In the genomic region with DNA sequence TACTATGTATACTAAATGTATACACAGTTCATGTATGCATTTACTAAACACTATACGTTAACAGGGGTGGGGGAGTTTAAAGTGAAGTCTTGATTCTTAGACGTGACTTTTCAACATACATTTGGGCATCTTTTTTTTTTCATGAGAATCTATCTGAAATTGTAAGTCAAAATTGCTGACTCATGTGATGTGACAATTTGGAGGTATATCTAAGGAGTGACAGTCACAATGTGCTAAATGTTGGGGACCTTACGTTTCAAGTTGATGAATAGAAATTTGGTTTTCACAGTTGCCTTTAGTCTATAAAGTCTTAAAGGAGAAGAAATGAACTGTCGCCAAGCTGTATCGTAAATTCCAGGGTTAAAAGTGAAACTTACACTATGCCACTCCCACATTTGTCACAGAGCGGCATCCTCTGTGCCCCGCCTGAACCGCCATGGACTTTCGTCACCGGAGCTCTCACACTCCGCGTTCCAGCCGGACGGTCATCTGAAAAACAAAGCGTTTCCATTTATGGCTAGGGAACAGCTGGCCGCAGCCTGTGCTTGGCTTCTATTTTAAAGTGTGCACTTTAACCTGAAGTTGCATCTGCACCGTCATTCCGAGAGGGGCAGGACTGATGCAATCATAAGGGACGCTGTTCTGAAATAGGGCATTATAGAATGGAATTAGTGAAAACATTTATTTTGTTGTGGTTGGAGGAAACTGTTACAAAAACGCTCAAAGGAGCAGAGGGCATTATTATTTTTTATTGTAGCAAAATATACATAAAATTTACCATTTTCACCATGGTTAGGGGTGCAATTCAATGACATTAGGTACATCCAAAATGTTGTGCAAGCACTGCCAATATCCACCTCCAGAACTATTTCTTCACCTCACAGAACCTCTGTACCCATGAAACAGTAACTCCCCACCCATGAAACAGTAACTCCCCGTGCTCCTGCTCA, we compare ENCODE assay signal across 9 cellular contexts. TPM values are rescaled to one million over a fixed set of nuclear protein-coding genes. Genes with fewer than 3 reads are reported as not detected.
DNase-seq lines count a peak whose midpoint lies in the region; ATAC-seq and TF ChIP-seq lines count a peak whose summit lies in the region.
"Had no signal": no experiment of that assay in that cellular context is flagged by ENCODE, and none has a peak within 500 bp of the region (broad histone marks: within the 10 kb centered on the region; RNA-seq: fewer than 3 reads in every experiment).

No MANE protein-coding gene starts in this region.

- peak overlapping the region; percentile 64 for H3K27ac ChIP-seq in fibroblast of lung (ENCODE audit: insufficient read depth, low read length)
- H3K27ac ChIP-seq in SJCRH30 = no peak overlapping the region

- H3K4me1 ChIP-seq in fibroblast of lung (ENCODE audit: control insufficient read depth, extremely low read depth, insufficient read depth, low read length) (peaks cover 5% of the 10 kb centered on the region), SJCRH30 (no peaks in the 10 kb centered on the region)

- no peaks in the 10 kb centered on the region for H3K27me3 ChIP-seq in fibroblast of lung (ENCODE audit: control insufficient read depth, insufficient read depth, low read length)
- no peaks in the 10 kb centered on the region for H3K27me3 ChIP-seq in SJCRH30

- H2AFZ ChIP-seq in fibroblast of lung (ENCODE audit: low read length) = peak overlapping the region; percentile 85

- no peak for DNase-seq in AG04449 (ENCODE audit: low read depth, low spot score)
- DNase-seq in NCI-H510A (lab: John Stamatoyannopoulos, UW) = peak; percentile 39
- peak in 1 of 2 donors; percentile 96 for DNase-seq in fibroblast of lung (ENCODE audit: low read depth in 2 of 2)
- no peak for DNase-seq in omental fat pad (ENCODE audit: low spot score)
- DNase-seq in NCI-H1694 treated with DMSO at 0.1 percent for 48 hours (lab: John Stamatoyannopoulos, UW) = no peak
- DNase-seq in NCI-H2171 treated with DMSO at 0.1 percent for 48 hours (lab: John Stamatoyannopoulos, UW) = no peak
- no peak for DNase-seq in SJCRH30
- DNase-seq: naive thymus-derived CD8-positive, alpha-beta T cell had no signal

- H3K36me3 ChIP-seq in fibroblast of lung (ENCODE audit: control insufficient read depth, insufficient read depth, low read length) = no peaks in the 10 kb centered on the region
- H3K36me3 ChIP-seq in SJCRH30 = peaks cover 34% of the 10 kb centered on the region

- H4K20me1 ChIP-seq in fibroblast of lung (ENCODE audit: control insufficient read depth, extremely low read depth, insufficient read depth, low read length) = no peaks in the 10 kb centered on the region

- H3K79me2 ChIP-seq in fibroblast of lung (ENCODE audit: control insufficient read depth, insufficient read depth, low read length) = no peaks in the 10 kb centered on the region

- H3K4me3 ChIP-seq in AG04449 (ENCODE audit: low read depth, low read length) (peak overlapping the region; percentile 43), fibroblast of lung (replicated peaks in 1 of 4; ENCODE audit: control extremely low read depth in 1 of 4, insufficient read depth in 1 of 4, low read depth in 3 of 4, low read length in 4 of 4) (peak overlapping the region; percentile 53 to 66 (median 57)), SJCRH30 (no peak overlapping the region)

- POLR2A ChIA-PET in AG04449 (lab: Yijun Ruan, JAX) = no interaction called here

- no peaks in the 10 kb centered on the region for H3K9me3 ChIP-seq in fibroblast of lung (ENCODE audit: control insufficient read depth, insufficient read depth, low read depth, low read length)
- H3K9me3 ChIP-seq in SJCRH30 (replicated peaks) = no peaks in the 10 kb centered on the region

- ATAC-seq in omental fat pad (ENCODE audit: low FRiP score) (peak; percentile 59), HG03159 (IDR thresholded peaks at IDR 0.05; ENCODE audit: unreplicated experiment) (no peak)
- ATAC-seq: naive thymus-derived CD8-positive, alpha-beta T cell had no signal

- H3K4me2 ChIP-seq in fibroblast of lung (ENCODE audit: extremely low read depth, insufficient read depth, low read length) = peak overlapping the region; percentile 81

- CTCF ChIA-PET in AG04449 (lab: Yijun Ruan, JAX) = no interaction called here

- H3K9ac ChIP-seq in fibroblast of lung (ENCODE audit: insufficient read depth, low read length) = no peak overlapping the region

- TF ChIP-seq CTCF in AG04449 (IDR thresholded peaks at IDR 0.05; ENCODE audit: insufficient read depth, low read length, missing control alignments) = no peak
- no peak for TF ChIP-seq CTCF in fibroblast of lung (conservative IDR thresholded peaks at IDR 0.05 in 1 of 2, IDR thresholded peaks at IDR 0.05 in 1 of 2; ENCODE audit: low read depth in 1 of 2, low read length in 2 of 2)
- no peak for TF ChIP-seq CTCF in omental fat pad (IDR thresholded peaks at IDR 0.05)

RNA-seq across cellular contexts. Expression of a gene that starts 30.9 kb away (rescaled TPM):
- total RNA-seq in fibroblast of lung (20.8 and 50.3 TPM in 2 replicates), omental fat pad (100 to 1,000 TPM in 2 of 4 donors, 10 to 100 TPM in 2; 43.7 to 175 (median 107) TPM)
- 8.7 and 14.2 TPM in 2 replicates for polyA plus RNA-seq in fibroblast of lung
- 5.5 and 9.6 TPM in 2 replicates for polyA plus RNA-seq in fibroblast of lung (2012)
- 0.86 and 30.1 TPM in 2 replicates for polyA minus RNA-seq in fibroblast of lung (ENCODE audit: low replicate concordance)
- 137 and 144 TPM in 2 replicates for total RNA-seq in SJCRH30 (2014; rRNA removed; shearing (Covaris generic))
- total RNA-seq: naive thymus-derived CD8-positive, alpha-beta T cell had no signal
- polyA plus RNA-seq: naive thymus-derived CD8-positive, alpha-beta T cell had no signal

RNA-seq across cellular contexts. Expression of a gene that starts 32.8 kb away (rescaled TPM):
- 2.0 and 2.3 TPM in 2 replicates for total RNA-seq in fibroblast of lung
- 0.80 and 0.83 TPM in 2 replicates for polyA plus RNA-seq in fibroblast of lung
- polyA plus RNA-seq in fibroblast of lung (2012) = 0.14 and 0.29 TPM in 2 replicates
- not detected in 2 replicates for polyA minus RNA-seq in fibroblast of lung (ENCODE audit: low replicate concordance)
- 1 to 10 TPM in 1 of 4 donors, under 1 TPM in 3; 0.19 to 2.8 (median 0.36) TPM for total RNA-seq in omental fat pad
- not detected in 2 replicates for total RNA-seq in SJCRH30 (2014; rRNA removed; shearing (Covaris generic))
